8 cellular contexts compared by ENCODE assay signal in the genomic region with DNA sequence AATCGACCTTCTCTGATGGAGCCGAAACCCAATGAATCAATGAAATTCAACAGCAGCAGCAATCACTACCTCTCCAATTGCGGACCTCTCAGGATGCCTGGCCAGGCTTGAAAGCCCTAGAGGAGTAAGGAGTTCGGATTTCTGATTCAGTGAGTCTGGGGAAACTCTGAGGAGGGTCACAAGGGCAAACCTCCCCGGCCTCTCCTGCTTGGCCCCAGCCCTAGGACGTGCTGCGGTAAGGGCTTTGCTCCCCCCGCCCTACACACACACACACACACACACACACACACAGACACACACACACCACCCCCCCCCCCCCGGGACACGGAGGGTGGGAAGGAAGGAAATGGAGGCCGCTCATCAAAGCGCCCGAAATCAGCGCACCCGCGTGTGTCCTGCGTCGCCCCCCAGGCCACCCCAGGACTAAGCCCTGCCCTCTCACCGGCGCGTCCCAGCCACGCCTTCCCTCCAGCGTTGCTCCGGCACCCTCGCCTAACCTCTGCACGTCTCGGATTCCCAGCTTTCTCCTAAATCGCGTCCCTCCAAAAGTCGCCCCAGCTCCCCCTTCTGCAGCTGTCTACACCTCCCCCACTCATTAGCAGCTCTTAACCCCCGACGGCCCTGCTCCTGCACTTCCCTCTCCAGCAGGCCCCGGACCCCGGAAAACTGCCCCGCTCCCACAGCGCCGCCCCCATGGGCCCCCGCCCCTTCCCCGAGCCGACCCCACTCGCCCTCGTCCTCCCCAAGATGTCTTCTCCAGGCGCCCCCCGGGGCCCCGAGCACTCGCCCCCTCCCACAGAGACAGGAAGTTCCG. TPM values are rescaled to one million over a fixed set of nuclear protein-coding genes. Genes with fewer than 3 reads are reported as not detected.
DNase-seq lines count a peak whose midpoint lies in the region; ATAC-seq and TF ChIP-seq lines count a peak whose summit lies in the region.

No MANE protein-coding gene starts in this region.

- H3K9me3 ChIP-seq in left lung = no peaks in the 10 kb centered on the region

- peaks cover 20% of the 10 kb centered on the region for H3K4me1 Mint-ChIP-seq in T-helper 1 cell treated with Interleukin-12 subunit alpha and Interleukin-12 subunit beta and Interleukin-4 antibody, amounts not matched to agents 30 μg/mL and 1 μg/mL, for 36 hours (ENCODE audit: low read depth)
- H3K4me1 Mint-ChIP-seq in stimulated activated memory B cell treated with anti-CD40 and anti-IgM and Interleukin-4, amounts not matched to agents 10 μg/mL and 1 μg/mL and 100 μg/mL, for 72 hours = peaks cover 47% of the 10 kb centered on the region

- H3K36me3 ChIP-seq in left lung = no peaks in the 10 kb centered on the region

- H3K4me3 Mint-ChIP-seq in T-helper 1 cell treated with Interleukin-12 subunit alpha and Interleukin-12 subunit beta and Interleukin-4 antibody, amounts not matched to agents 30 μg/mL and 1 μg/mL, for 36 hours = peak overlapping the region; percentile 90
- H3K4me3 Mint-ChIP-seq in stimulated activated memory B cell treated with anti-CD40 and anti-IgM and Interleukin-4, amounts not matched to agents 10 μg/mL and 1 μg/mL and 100 μg/mL, for 72 hours = peak overlapping the region; percentile 99

- H3K27me3 ChIP-seq in left lung = no peaks in the 10 kb centered on the region

- ATAC-seq in HG02973 (IDR thresholded peaks at IDR 0.05; ENCODE audit: unreplicated experiment) (peak; percentile 14), left lung (peak; percentile 30)
- ATAC-seq in stimulated activated memory B cell treated with anti-CD40 and anti-IgM and Interleukin-4, amounts not matched to agents 10 μg/mL and 1 μg/mL and 100 μg/mL, for 72 hours = peak; percentile 50

- DNase-seq in GM03348 (ENCODE audit: low spot score) (peak; percentile 58), cardiac fibroblast (ENCODE audit: low read depth in 2 of 2) (peak in 1 of 2 donors; percentile 35), left lung (peak; percentile 56 to 89), NCI-H446 treated with DMSO at 0.1 percent for 48 hours (lab: John Stamatoyannopoulos, UW) (no peak), UCSD-AML1 (lab: John Stamatoyannopoulos, UW; ENCODE audit: unreplicated experiment) (no peak)

- intact Hi-C loops in left lung (cut with DNase I) = no loop called here

- peaks cover 9% of the 10 kb centered on the region for H3K27me3 Mint-ChIP-seq in T-helper 1 cell treated with Interleukin-12 subunit alpha and Interleukin-12 subunit beta and Interleukin-4 antibody, amounts not matched to agents 30 μg/mL and 1 μg/mL, for 36 hours (ENCODE audit: low read depth)
- no peaks in the 10 kb centered on the region for H3K27me3 Mint-ChIP-seq in stimulated activated memory B cell treated with anti-CD40 and anti-IgM and Interleukin-4, amounts not matched to agents 10 μg/mL and 1 μg/mL and 100 μg/mL, for 72 hours

- H3K9me3 Mint-ChIP-seq in T-helper 1 cell treated with Interleukin-12 subunit alpha and Interleukin-12 subunit beta and Interleukin-4 antibody, amounts not matched to agents 30 μg/mL and 1 μg/mL, for 36 hours = no peaks in the 10 kb centered on the region
- H3K9me3 Mint-ChIP-seq in stimulated activated memory B cell treated with anti-CD40 and anti-IgM and Interleukin-4, amounts not matched to agents 10 μg/mL and 1 μg/mL and 100 μg/mL, for 72 hours = no peaks in the 10 kb centered on the region

- peaks cover 10 to 47% of the 10 kb centered on the region in 2 donors for H3K4me1 ChIP-seq in left lung

- peak overlapping the region; percentile 85 to 90 for H3K4me3 ChIP-seq in cardiac fibroblast (replicated peaks in 1 of 2; ENCODE audit: low read depth in 2 of 2, low read length in 2 of 2)
- peak overlapping the region; percentile 61 to 75 for H3K4me3 ChIP-seq in left lung

- peak overlapping the region; percentile 56 to 80 for H3K27ac ChIP-seq in left lung

- peak overlapping the region; percentile 78 for H3K27ac Mint-ChIP-seq in T-helper 1 cell treated with Interleukin-12 subunit alpha and Interleukin-12 subunit beta and Interleukin-4 antibody, amounts not matched to agents 30 μg/mL and 1 μg/mL, for 36 hours
- peak overlapping the region; percentile 95 for H3K27ac Mint-ChIP-seq in stimulated activated memory B cell treated with anti-CD40 and anti-IgM and Interleukin-4, amounts not matched to agents 10 μg/mL and 1 μg/mL and 100 μg/mL, for 72 hours

- no peak for TF ChIP-seq CTCF in cardiac fibroblast (IDR thresholded peaks at IDR 0.05; ENCODE audit: low read depth, low read length)
- TF ChIP-seq CTCF in left lung (IDR thresholded peaks at IDR 0.05) = no peak

- H3K36me3 Mint-ChIP-seq in T-helper 1 cell treated with Interleukin-12 subunit alpha and Interleukin-12 subunit beta and Interleukin-4 antibody, amounts not matched to agents 30 μg/mL and 1 μg/mL, for 36 hours (ENCODE audit: low read depth) = no peaks in the 10 kb centered on the region
- no peaks in the 10 kb centered on the region for H3K36me3 Mint-ChIP-seq in stimulated activated memory B cell treated with anti-CD40 and anti-IgM and Interleukin-4, amounts not matched to agents 10 μg/mL and 1 μg/mL and 100 μg/mL, for 72 hours

RNA-seq across cellular contexts. Expression of gene PACSIN2, which starts 0.7 kb away (rescaled TPM):
- total RNA-seq in left lung = 100 to 1,000 TPM; 119 to 149 TPM

Comparison
In these comparisons a context has a peak if more than half of its experiments do, and no peak if none do; other contexts are left out.
1. DNase-seq: peak in GM03348 (single experiment) and left lung (2 of 2); none in NCI-H446 treated with DMSO at 0.1 percent for 48 hours (single experiment) and UCSD-AML1 (single experiment).
2. Peak in every context shown above with its lines, with median percentiles within 50 percentile points of each other: ATAC-seq.